In genomic region chr17:82751171-82751570, GRCh38 we compare ENCODE assay signal across 7 cellular contexts. TPM values are rescaled to one million over a fixed set of nuclear protein-coding genes. Genes with fewer than 3 reads are reported as not detected.
DNase-seq lines count a peak whose midpoint lies in the region; ATAC-seq and TF ChIP-seq lines count a peak whose summit lies in the region.

No MANE protein-coding gene starts in this region.

- TF ChIP-seq CTCF in epithelial cell of proximal tubule (conservative IDR thresholded peaks at IDR 0.05; ENCODE audit: low read depth, low read length) (no peak), retinal pigment epithelial cell (conservative IDR thresholded peaks at IDR 0.05; ENCODE audit: low read depth, low read length) (no peak)

- H3K9me3 ChIP-seq in HUES48 (ENCODE audit: control insufficient read depth, insufficient read depth, low read length), result peaks cover 2% of the 10 kb centered on the region; the same call in 1 of the 2 replicates

- no peak for DNase-seq in epithelial cell of proximal tubule (ENCODE audit: low read depth)
- DNase-seq in retinal pigment epithelial cell (ENCODE audit: low read depth), result no peak
- no peak for DNase-seq in NCI-H2029 (lab: John Stamatoyannopoulos, UW)
- no peak for DNase-seq in NAMALWA (ENCODE audit: low spot score)

- H3K4me3 ChIP-seq in HUES48 (ENCODE audit: low read depth, low read length), result peak overlapping the region; percentile 68
- H3K4me3 ChIP-seq in epithelial cell of proximal tubule (ENCODE audit: low read depth, low read length), result peak overlapping the region; percentile 41
- H3K4me3 ChIP-seq in retinal pigment epithelial cell (ENCODE audit: low read length), result peak overlapping the region; percentile 36

- H3K36me3 ChIP-seq in HUES48 (ENCODE audit: control insufficient read depth, insufficient read depth, low read length), result no peaks in the 10 kb centered on the region

- no peak overlapping the region for H3K9ac ChIP-seq in HUES48 (ENCODE audit: low read depth, low read length)

- ATAC-seq in GM21360 (IDR thresholded peaks at IDR 0.05; ENCODE audit: unreplicated experiment) (peak; percentile 27), HG02642 (IDR thresholded peaks at IDR 0.05; ENCODE audit: poor library complexity, unreplicated experiment) (no peak)

- peaks cover 20% of the 10 kb centered on the region for H3K4me1 ChIP-seq in HUES48 (ENCODE audit: control insufficient read depth, insufficient read depth, low read length)

- H3K27me3 ChIP-seq in HUES48 (ENCODE audit: control insufficient read depth, insufficient read depth, low read length), result no peaks in the 10 kb centered on the region

- H3K27ac ChIP-seq in HUES48 (ENCODE audit: low read depth, low read length), result no peak overlapping the region

RNA-seq across cellular contexts. Expression of gene TBCD, which starts 0.7 kb away (rescaled TPM):
- total RNA-seq in epithelial cell of proximal tubule, result 46.6 and 64.7 TPM in 2 replicates

RNA-seq across cellular contexts. Expression of gene FN3K, which starts 15.8 kb away (rescaled TPM):
- total RNA-seq in epithelial cell of proximal tubule, result 0.69 and 2.0 TPM in 2 replicates

RNA-seq across cellular contexts. Expression of gene FN3KRP, which starts 34.7 kb away (rescaled TPM):
- 25.4 and 32.4 TPM in 2 replicates for total RNA-seq in epithelial cell of proximal tubule

RNA-seq across cellular contexts. Expression of gene RAB40B, which starts 52.7 kb away (rescaled TPM):
- 4.1 and 7.8 TPM in 2 replicates for total RNA-seq in epithelial cell of proximal tubule
